ENCODE assay signal across 19 cellular contexts in the genomic region with DNA sequence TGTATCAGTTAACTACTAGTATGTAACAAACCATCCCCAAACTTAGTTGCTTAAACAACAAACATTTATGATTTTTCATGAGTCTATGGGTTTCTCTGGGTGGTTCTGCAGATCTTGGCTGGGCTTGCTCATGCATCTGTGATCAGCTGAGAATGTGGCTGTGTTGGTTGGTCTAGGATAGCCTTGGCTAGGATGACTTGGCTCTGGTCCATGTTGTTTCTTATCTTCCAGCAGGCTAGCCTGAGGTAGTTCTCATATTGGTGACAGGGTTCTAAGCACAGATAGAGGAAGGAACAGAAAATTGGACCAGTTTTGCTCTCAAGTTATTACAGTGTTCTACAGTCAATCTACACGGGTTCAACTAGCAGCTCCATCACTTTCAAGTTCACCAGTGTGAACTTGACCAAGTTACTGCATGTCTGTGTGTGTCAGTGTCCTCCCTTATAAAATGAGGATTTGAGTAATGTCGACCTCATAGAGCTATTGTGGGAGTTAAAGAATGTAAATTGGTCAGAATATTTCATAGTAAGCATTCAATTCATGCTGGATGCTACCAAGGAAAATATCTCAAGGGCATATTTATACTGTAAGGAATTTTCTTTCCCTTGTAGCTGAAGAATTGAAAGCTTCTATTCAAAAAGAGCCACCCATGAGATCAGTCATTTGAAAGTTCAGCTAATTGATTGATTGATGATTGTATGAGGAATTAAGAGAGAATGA.
"Had no signal": no experiment of that assay in that cellular context is flagged by ENCODE, and none has a peak within 500 bp of the region (broad histone marks: within the 10 kb centered on the region; RNA-seq: fewer than 3 reads in every experiment).

No MANE protein-coding gene starts in this region.

- H3K27ac Mint-ChIP-seq: activated CD4-positive, alpha-beta memory T cell treated with anti-CD3 and anti-CD28 coated beads for 36 hours; activated naive CD4-positive, alpha-beta T cell treated with anti-CD3 and anti-CD28 coated beads for 36 hours; activated naive CD8-positive, alpha-beta T cell treated with anti-CD3 and anti-CD28 coated beads, Interleukin-2, amount 10 ng/mL, durations not matched to agents 7 days and 5 days; natural killer cell treated with Interleukin-12 subunit alpha and Interleukin-12 subunit beta and Interleukin-15 and Interleukin-18, amount 100 ng/mL, for 72 hours; stimulated activated naive CD8-positive, alpha-beta T cell treated with anti-CD3 and anti-CD28 coated beads, Interleukin-15, Interleukin-2, amounts not matched to agents 100 ng/mL and 50 ng/mL, for 24 hours had no signal

- H3K36me3 Mint-ChIP-seq: activated CD4-positive, alpha-beta memory T cell treated with anti-CD3 and anti-CD28 coated beads for 36 hours; activated naive CD8-positive, alpha-beta T cell treated with anti-CD3 and anti-CD28 coated beads, Interleukin-2, amount 10 ng/mL, durations not matched to agents 7 days and 5 days; natural killer cell treated with Interleukin-12 subunit alpha and Interleukin-12 subunit beta and Interleukin-15 and Interleukin-18, amount 100 ng/mL, for 72 hours had no signal

- H3K9me3 Mint-ChIP-seq: activated CD4-positive, alpha-beta memory T cell treated with anti-CD3 and anti-CD28 coated beads for 36 hours; activated naive CD4-positive, alpha-beta T cell treated with anti-CD3 and anti-CD28 coated beads for 36 hours; activated naive CD8-positive, alpha-beta T cell treated with anti-CD3 and anti-CD28 coated beads, Interleukin-2, amount 10 ng/mL, durations not matched to agents 7 days and 5 days; natural killer cell treated with Interleukin-12 subunit alpha and Interleukin-12 subunit beta and Interleukin-15 and Interleukin-18, amount 100 ng/mL, for 72 hours; stimulated activated naive CD8-positive, alpha-beta T cell treated with anti-CD3 and anti-CD28 coated beads, Interleukin-15, Interleukin-2, amounts not matched to agents 100 ng/mL and 50 ng/mL, for 24 hours had no signal

- H3K4me1 Mint-ChIP-seq: activated naive CD8-positive, alpha-beta T cell treated with anti-CD3 and anti-CD28 coated beads, Interleukin-2, amount 10 ng/mL, durations not matched to agents 7 days and 5 days had no signal

- DNase-seq: activated CD4-positive, alpha-beta memory T cell treated with anti-CD3 and anti-CD28 coated beads for 36 hours; activated CD4-positive, alpha-beta T cell treated with anti-CD3 and anti-CD28 coated beads for 48 hours; activated naive CD4-positive, alpha-beta T cell treated with anti-CD3 and anti-CD28 coated beads for 36 hours; activated naive CD8-positive, alpha-beta T cell treated with anti-CD3 and anti-CD28 coated beads, Interleukin-2, amount 10 ng/mL, durations not matched to agents 7 days and 5 days; activated T-cell treated with anti-CD3 and anti-CD28 coated beads, Interleukin-2, amount 50 U/mL, for 48 hours; amygdala; cortex of kidney; effector CD4-positive, alpha-beta T cell; hippocampal formation; left ventricle myocardium inferior; midbrain; ovary; psoas muscle; substantia nigra; T-helper 1 cell; thyroid gland; upper lobe of right lung had no signal

- H3K4me3 Mint-ChIP-seq: activated CD4-positive, alpha-beta memory T cell treated with anti-CD3 and anti-CD28 coated beads for 36 hours; activated naive CD4-positive, alpha-beta T cell treated with anti-CD3 and anti-CD28 coated beads for 36 hours; activated naive CD8-positive, alpha-beta T cell treated with anti-CD3 and anti-CD28 coated beads, Interleukin-2, amount 10 ng/mL, durations not matched to agents 7 days and 5 days; natural killer cell treated with Interleukin-12 subunit alpha and Interleukin-12 subunit beta and Interleukin-15 and Interleukin-18, amount 100 ng/mL, for 72 hours; stimulated activated naive CD8-positive, alpha-beta T cell treated with anti-CD3 and anti-CD28 coated beads, Interleukin-15, Interleukin-2, amounts not matched to agents 100 ng/mL and 50 ng/mL, for 24 hours had no signal
